Comparison of ENCODE assay signal across 8 cellular contexts in the genomic region with DNA sequence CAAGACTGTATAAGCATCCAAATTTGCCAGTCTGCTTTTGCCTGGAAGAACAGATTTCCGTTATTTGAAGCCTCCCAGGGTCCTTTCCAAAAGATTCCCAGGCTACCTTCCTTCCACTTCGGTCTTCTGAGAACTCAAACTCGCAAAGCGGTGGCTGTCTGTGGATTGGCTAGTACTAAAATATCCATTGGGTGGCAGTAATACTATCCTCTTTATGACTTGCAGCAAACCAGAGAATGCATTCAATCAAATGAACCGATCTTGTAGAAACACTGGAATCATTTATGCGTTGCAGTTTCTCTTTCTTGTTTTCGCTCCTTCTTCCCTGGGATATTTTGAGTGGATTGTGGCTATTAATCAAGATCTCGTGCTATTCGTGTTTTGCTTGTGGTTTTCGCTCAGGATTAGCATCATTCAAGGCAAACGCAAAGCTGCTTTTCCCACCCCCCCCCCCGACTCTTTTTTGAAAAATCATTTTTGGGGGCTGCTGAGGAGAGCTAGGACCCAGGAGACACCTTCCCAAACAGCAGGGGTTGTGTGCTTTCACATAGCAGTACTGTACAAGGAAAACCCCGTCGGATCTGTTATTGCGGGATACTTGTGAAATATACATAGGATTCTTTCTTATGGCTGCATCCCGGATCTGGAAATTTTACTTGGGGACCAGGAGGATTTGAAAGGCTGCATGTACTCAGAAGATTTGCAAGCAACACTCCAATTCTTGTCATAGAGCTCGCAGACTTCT. TPM values are rescaled to one million over a fixed set of nuclear protein-coding genes. Genes with fewer than 3 reads are reported as not detected.
DNase-seq lines count a peak whose midpoint lies in the region; ATAC-seq and TF ChIP-seq lines count a peak whose summit lies in the region.

A gene (plus strand): TSS at position 556 of the 745 bp plus-strand sequence.

- WGBS in esophagus muscularis mucosa, result 23% methylated on average over 17 of the region's 17 CpGs

- DNase-seq in AG08395 (ENCODE audit: low spot score) (peak; percentile 31), NCI-H2227 treated with DMSO at 0.1 percent for 48 hours (lab: John Stamatoyannopoulos, UW) (peak; percentile 35), esophagus muscularis mucosa (ENCODE audit: extremely low spot score) (no peak), mesenteric fat pad (ENCODE audit: low spot score) (no peak), HK-2 (ENCODE audit: unreplicated experiment) (no peak)

- H3K36me3 ChIP-seq in esophagus muscularis mucosa, result no peaks in the 10 kb centered on the region
- no peaks in the 10 kb centered on the region for H3K36me3 ChIP-seq in muscle layer of duodenum (ENCODE audit: control insufficient read depth in 1 of 2, insufficient read depth in 2 of 2, low read length in 2 of 2)

- TF ChIP-seq CTCF in esophagus muscularis mucosa (IDR thresholded peaks at IDR 0.05), result peak in 2 of 3 experiments; percentile 35

- no peak for TF ChIP-seq POLR2A in esophagus muscularis mucosa (IDR thresholded peaks at IDR 0.05; ENCODE audit: low read depth)

- H3K4me1 ChIP-seq in esophagus muscularis mucosa (no peaks in the 10 kb centered on the region), muscle layer of duodenum (ENCODE audit: control insufficient read depth in 1 of 2, insufficient read depth in 2 of 2, low read length in 2 of 2) (no peaks in the 10 kb centered on the region)

- H3K27ac ChIP-seq in esophagus muscularis mucosa (replicated peaks in 1 of 4) (peak within 1 kb of the TSS; percentile 41 to 68 (median 50)), muscle layer of duodenum (ENCODE audit: low read length) (no peak within 1 kb of the TSS)

- intact Hi-C loops in esophagus muscularis mucosa (cut with DNase I), result no loop called here

- H3K9me3 ChIP-seq in esophagus muscularis mucosa, result no peaks in the 10 kb centered on the region
- H3K9me3 ChIP-seq in muscle layer of duodenum (ENCODE audit: control insufficient read depth in 1 of 2, low read length in 2 of 2), result no peaks in the 10 kb centered on the region

- no peak for TF ChIP-seq EP300 in esophagus muscularis mucosa (IDR thresholded peaks at IDR 0.05)

- no peaks in the 10 kb centered on the region for H3K27me3 ChIP-seq in esophagus muscularis mucosa
- H3K27me3 ChIP-seq in muscle layer of duodenum (ENCODE audit: low read depth, low read length), result no peaks in the 10 kb centered on the region

- H3K4me3 ChIP-seq in esophagus muscularis mucosa, result peak within 1 kb of the TSS; percentile 42 to 54 (median 50)
- H3K4me3 ChIP-seq in muscle layer of duodenum (ENCODE audit: low read depth in 1 of 2, low read length in 2 of 2), result peak within 1 kb of the TSS; percentile 56 to 58

- ATAC-seq in HG03280 (IDR thresholded peaks at IDR 0.05; ENCODE audit: unreplicated experiment) (no peak), HG03196 (IDR thresholded peaks at IDR 0.05; ENCODE audit: unreplicated experiment) (no peak)

RNA-seq across cellular contexts. Expression of the gene that starts here (rescaled TPM):
- total RNA-seq in esophagus muscularis mucosa (under 1 TPM; 0.42 to 0.99 (median 0.46) TPM), mesenteric fat pad (not detected)

Comparison
In these comparisons a context has a peak if more than half of its experiments do, and no peak if none do; other contexts are left out.
1. DNase-seq: peak in AG08395 (single experiment) and NCI-H2227 treated with DMSO at 0.1 percent for 48 hours (single experiment); none in esophagus muscularis mucosa (single experiment), mesenteric fat pad (single experiment) and HK-2 (single experiment).